In genomic region chr2:171894612-171894947, GRCh38 we compare ENCODE assay signal across 2 cellular contexts.
TF ChIP-seq lines count a peak whose summit lies in the region.

No MANE protein-coding gene starts in this region.

TF ChIP-seq in SK-N-SH, 30 proteins besides CTCF, POLR2A, EP300 and RAD21 (continued from another document):
- TF ChIP-seq PBX3 (IDR thresholded peaks at IDR 0.05): no peak

TF ChIP-seq in SK-N-SH treated with all-trans-retinoic acid at 6 μM for 48 hours, 23 proteins besides CTCF, POLR2A, EP300 and RAD21 (continued from another document):
- TF ChIP-seq CSRNP3 (CRISPR knock-in tag; IDR thresholded peaks at IDR 0.05) (no peak), ZC3H10 (CRISPR knock-in tag; IDR thresholded peaks at IDR 0.05) (no peak), ZNF565 (CRISPR knock-in tag; conservative IDR thresholded peaks at IDR 0.05; ENCODE audit: low read depth) (no peak), SNAI2 (CRISPR knock-in tag; IDR thresholded peaks at IDR 0.05) (no peak), ESRRG (CRISPR knock-in tag; IDR thresholded peaks at IDR 0.05) (no peak)
